ENCODE assay signal across 30 cellular contexts in genomic region chr2:44210362-44210761, GRCh38.
"Had no signal": no experiment of that assay in that cellular context is flagged by ENCODE, and none has a peak within 500 bp of the region (broad histone marks: within the 10 kb centered on the region; RNA-seq: fewer than 3 reads in every experiment).

No MANE protein-coding gene starts in this region.

- H3K27me3 Mint-ChIP-seq: naive B cell; progenitor cell of endocrine pancreas; stimulated activated naive B cell treated with anti-CD40 and anti-IgM and Interleukin-4, amounts not matched to agents 10 μg/mL and 1 μg/mL and 100 μg/mL, for 72 hours had no signal

- H3K27ac Mint-ChIP-seq: immature natural killer cell; mesothelial cell of epicardium; natural killer cell; nephron progenitor cell; progenitor cell of endocrine pancreas; stimulated activated naive B cell treated with anti-CD40 and anti-IgM and Interleukin-4, amounts not matched to agents 10 μg/mL and 1 μg/mL and 100 μg/mL, for 72 hours had no signal

- ATAC-seq: left colon; left lung; natural killer cell; right cardiac atrium; sciatic nerve; stimulated activated naive B cell treated with anti-CD40 and anti-IgM and Interleukin-4, amounts not matched to agents 10 μg/mL and 1 μg/mL and 100 μg/mL, for 72 hours; stimulated activated naive CD8-positive, alpha-beta T cell treated with anti-CD3 and anti-CD28 coated beads, Interleukin-15, Interleukin-2, amounts not matched to agents 100 U/mL and 50 U/mL, for 24 hours had no signal

- H3K36me3 ChIP-seq: ovary had no signal

- H3K4me3 Mint-ChIP-seq: immature natural killer cell; mesothelial cell of epicardium; naive B cell; natural killer cell; nephron progenitor cell; stimulated activated naive B cell treated with anti-CD40 and anti-IgM and Interleukin-4, amounts not matched to agents 10 μg/mL and 1 μg/mL and 100 μg/mL, for 72 hours had no signal

- H3K4me3 ChIP-seq: left lung, lung, ovary, skin epidermis, stomach, testis, thyroid gland, transverse colon, upper lobe of left lung, vagina had no signal

- H3K4me1 Mint-ChIP-seq: mesothelial cell of epicardium had no signal

- FAIRE-seq: islet of Langerhans, kidney had no signal

- H3K4me1 ChIP-seq: left lung, testis had no signal

- H3K27ac ChIP-seq: left lung, ovary, skin epidermis, stomach, testis, thyroid gland, transverse colon, upper lobe of left lung, vagina had no signal

- H3K9me3 Mint-ChIP-seq: immature natural killer cell; natural killer cell; stimulated activated naive B cell treated with anti-CD40 and anti-IgM and Interleukin-4, amounts not matched to agents 10 μg/mL and 1 μg/mL and 100 μg/mL, for 72 hours had no signal

- DNase-seq: hypothalamus; immature natural killer cell; kidney; left colon; left lung; mesendoderm; naive B cell; natural killer cell; nephron progenitor cell; ovary; retina; right cardiac atrium; stimulated activated CD4-positive, alpha-beta T cell treated with anti-CD3 and anti-CD28 coated beads, Interleukin-12 subunit alpha, Interleukin-12 subunit beta, amount 100 ng/mL, for 4 hours; stimulated activated CD4-positive, alpha-beta T cell treated with anti-CD3 and anti-CD28 coated beads, Interleukin-15, amount 100 ng/mL, for 24 hours; stimulated activated CD4-positive, alpha-beta T cell treated with anti-CD3 and anti-CD28 coated beads, Interleukin-2, amount 100 ng/mL, for 24 hours; stimulated activated CD4-positive, alpha-beta T cell treated with anti-CD3 and anti-CD28 coated beads, Interleukin-4, amount 100 ng/mL, for 1 hour; stimulated activated naive B cell treated with anti-CD40 and anti-IgM and Interleukin-4, amounts not matched to agents 10 μg/mL and 1 μg/mL and 100 μg/mL, for 72 hours; stimulated activated naive CD8-positive, alpha-beta T cell treated with anti-CD3 and anti-CD28 coated beads, Interleukin-15, Interleukin-2, amounts not matched to agents 100 U/mL and 50 U/mL, for 24 hours; stomach; testis; thyroid gland; transverse colon; upper lobe of left lung had no signal

- H3K27me3 ChIP-seq: left lung, ovary, stomach, testis, thyroid gland, transverse colon, upper lobe of left lung, vagina had no signal

- H3K9me3 ChIP-seq: left lung, ovary, testis, thyroid gland, transverse colon, upper lobe of left lung, vagina had no signal
